8 cellular contexts compared by ENCODE assay signal in the genomic region with DNA sequence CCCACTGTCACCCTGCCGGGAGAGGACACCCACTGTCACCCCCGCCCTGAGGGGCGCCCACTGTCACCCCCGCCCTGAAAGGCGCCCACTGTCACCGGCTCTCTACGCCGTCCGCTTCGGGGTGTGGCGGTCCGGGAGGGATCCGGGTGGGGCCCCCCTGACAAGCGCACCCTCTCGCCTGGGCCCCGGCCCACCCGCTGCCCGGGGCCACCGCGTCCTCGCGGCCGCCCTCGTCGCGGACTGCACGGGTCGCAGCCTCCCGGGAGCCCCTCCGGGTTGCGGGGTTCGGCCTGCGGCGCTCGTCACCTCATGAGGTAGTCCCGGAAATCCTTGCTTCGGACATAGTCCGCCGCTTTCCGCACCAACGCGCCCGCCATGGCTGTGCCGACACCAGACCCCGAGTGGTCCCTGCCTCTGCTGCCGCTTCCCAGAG. TPM values are rescaled to one million over a fixed set of nuclear protein-coding genes. Genes with fewer than 3 reads are reported as not detected.
DNase-seq lines count a peak whose midpoint lies in the region; TF ChIP-seq lines count a peak whose summit lies in the region.

No MANE protein-coding gene starts in this region.

- CTCF ChIA-PET in Calu3 (lab: Charles Lee) = no interaction called here

- TF ChIP-seq CTCF in Calu3 (IDR thresholded peaks at IDR 0.05; ENCODE audit: unreplicated experiment) (no peak), H9 (conservative IDR thresholded peaks at IDR 0.05) (no peak), fibroblast of villous mesenchyme (IDR thresholded peaks at IDR 0.05; ENCODE audit: insufficient read depth, low read depth, low read length) (no peak)

- H2BK15ac ChIP-seq in H9 (ENCODE audit: low read depth, low read length) = no peak overlapping the region

- H2AFZ ChIP-seq in H9 (ENCODE audit: low read length) = no peak overlapping the region

- no peak overlapping the region for H3T11ph ChIP-seq in H9 (ENCODE audit: low read length)

- H3K23ac ChIP-seq in H9 (ENCODE audit: insufficient read length, low read depth, low read length) = no peak overlapping the region

- H3K9me3 Mint-ChIP-seq in Calu3 (ENCODE audit: low read depth, unreplicated experiment) (no peaks in the 10 kb centered on the region), H9 (no peaks in the 10 kb centered on the region)

- H2AK5ac ChIP-seq in H9 (ENCODE audit: insufficient read length, low read length) = no peak overlapping the region

- H4K5ac ChIP-seq in H9 (ENCODE audit: insufficient read length, low read depth, low read length) = no peak overlapping the region

- no CpG with 5 or more reads among the region's 46 CpGs for WGBS in H9 (ENCODE audit: extremely low coverage, insufficient read length, low lambda C conversion rate)

- H4K8ac ChIP-seq in H9 (replicated peaks; ENCODE audit: insufficient read length, low read depth, low read length) = no peak overlapping the region

- peaks cover 9% of the 10 kb centered on the region for H3K23me2 ChIP-seq in H9 (ENCODE audit: insufficient read length, low read depth, low read length, poor library complexity, severe bottlenecking)

- no peaks in the 10 kb centered on the region for H3K9me3 ChIP-seq in H9 (ENCODE audit: control insufficient read depth, low read depth, low read length)

- no peak overlapping the region for H2BK12ac ChIP-seq in H9 (ENCODE audit: insufficient read length, low read depth, low read length)

- no peak overlapping the region for H4K91ac ChIP-seq in H9 (ENCODE audit: insufficient read length, low read depth, low read length)

- BruUV-seq in Calu3 (replicated peaks; lab: Mats Ljungman, UMichigan) = no TSS peak

- H3K56ac ChIP-seq in H9 (ENCODE audit: insufficient read length, low read depth, low read length) = no peak overlapping the region

- H3K4me3 ChIP-seq in fibroblast of villous mesenchyme (ENCODE audit: low read depth, low read length) (peak overlapping the region; percentile 80), rectal smooth muscle tissue (ENCODE audit: low read length) (peak overlapping the region; percentile 99)

- H2BK20ac ChIP-seq in H9 (ENCODE audit: low read depth, low read length, poor library complexity, severe bottlenecking) = no peak overlapping the region

- H3K27ac ChIP-seq in H9 (ENCODE audit: insufficient read length, low read depth, low read length) = no peak overlapping the region
- H3K27ac ChIP-seq in rectal smooth muscle tissue (ENCODE audit: low read depth, low read length) = peak overlapping the region; percentile 91

- no peaks in the 10 kb centered on the region for H3K79me2 ChIP-seq in H9 (ENCODE audit: insufficient read depth, low read length)

- no peaks in the 10 kb centered on the region for H3K27me3 ChIP-seq in H9 (ENCODE audit: insufficient read depth, low read length)
- H3K27me3 ChIP-seq in rectal smooth muscle tissue (ENCODE audit: control insufficient read depth, insufficient read depth, low read length) = no peaks in the 10 kb centered on the region

- H3K27ac Mint-ChIP-seq in Calu3 (ENCODE audit: unreplicated experiment) = no peak overlapping the region
- H3K27ac Mint-ChIP-seq in H9 = no peak overlapping the region

- H3K4me2 ChIP-seq in H9 (ENCODE audit: insufficient read depth, insufficient read length, low read length) = peak overlapping the region; percentile 57

- H3K4me1 ChIP-seq in H9 (ENCODE audit: insufficient read depth, low read length) = no peaks in the 10 kb centered on the region; the same call in 1 of the 2 replicates
- peaks cover 6% of the 10 kb centered on the region for H3K4me1 ChIP-seq in rectal smooth muscle tissue (ENCODE audit: control insufficient read depth, insufficient read depth, low read length)

- H3K18ac ChIP-seq in H9 (ENCODE audit: insufficient read length, low read depth, low read length) = no peak overlapping the region

- no peak overlapping the region for H3K4ac ChIP-seq in H9 (ENCODE audit: low read depth, low read length)

- DNase-seq in Calu3 = no peak
- DNase-seq in H9 = no peak
- DNase-seq in T follicular helper cell (ENCODE audit: low read depth) = peak; percentile 13
- DNase-seq in fibroblast of villous mesenchyme (ENCODE audit: low read depth) = no peak
- no peak for DNase-seq in GM19238 (ENCODE audit: insufficient read length, low spot score)
- DNase-seq in pons (ENCODE audit: low spot score) = no peak
- no peak for DNase-seq in NCI-H2196 (lab: John Stamatoyannopoulos, UW; ENCODE audit: unreplicated experiment)

- H3K27me3 Mint-ChIP-seq in Calu3 (ENCODE audit: unreplicated experiment) (no peaks in the 10 kb centered on the region), H9 (ENCODE audit: low read depth) (no peaks in the 10 kb centered on the region)

- intact Hi-C loops in Calu3 (cut with micrococcal nuclease; ENCODE audit: unreplicated experiment) = loop anchor here (5.0 kb wide), 1 partner anchor 40 kb away; a partner anchor contains a TSS

- no peak overlapping the region for H3K14ac ChIP-seq in H9 (ENCODE audit: insufficient read depth, low read length)

- H3K4me3 Mint-ChIP-seq in Calu3 (ENCODE audit: low read depth, unreplicated experiment) = peak overlapping the region; percentile 93
- H3K4me3 Mint-ChIP-seq in H9 = peak overlapping the region; percentile 73 to 82

- no peaks in the 10 kb centered on the region for H4K20me1 ChIP-seq in H9 (ENCODE audit: control insufficient read depth, insufficient read depth, insufficient read length)

- H3K9ac ChIP-seq in H9 (ENCODE audit: extremely low read depth, insufficient read length, low read length) (no peak overlapping the region), rectal smooth muscle tissue (ENCODE audit: low read length) (peak overlapping the region; percentile 96)

- no peaks in the 10 kb centered on the region for H3K36me3 ChIP-seq in rectal smooth muscle tissue (ENCODE audit: control insufficient read depth, insufficient read depth, low read length)

- H3K4me1 Mint-ChIP-seq in Calu3 (ENCODE audit: low read depth, unreplicated experiment) (peaks cover 8% of the 10 kb centered on the region), H9 (peaks cover 5 to 7% of the 10 kb centered on the region in 2 experiments)

- no peak overlapping the region for H2BK120ac ChIP-seq in H9 (ENCODE audit: low read depth, low read length, poor library complexity, severe bottlenecking)

- no peak overlapping the region for H2BK5ac ChIP-seq in H9 (ENCODE audit: insufficient read length, low read length)

- H3K79me1 ChIP-seq in H9 (ENCODE audit: insufficient read depth, low read depth, low read length, poor library complexity, severe bottlenecking) = no peaks in the 10 kb centered on the region

- H3K36me3 Mint-ChIP-seq in Calu3 (ENCODE audit: insufficient read depth, unreplicated experiment) (peaks cover 36% of the 10 kb centered on the region), H9 (ENCODE audit: insufficient read depth in 1 of 3, low read depth in 3 of 3) (no peaks in the 10 kb centered on the region)

RNA-seq across cellular contexts. Expression of a gene that starts 0.2 kb away (rescaled TPM):
- total RNA-seq in Calu3 (2022) (41.5 and 48.9 TPM in 2 replicates), H9 (2021) (9.7 and 10.0 TPM in 2 replicates), fibroblast of villous mesenchyme (15.1 and 22.0 TPM in 2 replicates)

RNA-seq across cellular contexts. Expression of a gene that starts 40.2 kb away (rescaled TPM):
- total RNA-seq in Calu3 (2022) (76.4 and 82.4 TPM in 2 replicates), H9 (2021) (39.1 and 40.2 TPM in 2 replicates), fibroblast of villous mesenchyme (20.9 and 37.1 TPM in 2 replicates)
